15 cellular contexts compared by ENCODE assay signal in genomic region chr19:21439372-21439771, GRCh38. TPM values are rescaled to one million over a fixed set of nuclear protein-coding genes. Genes with fewer than 3 reads are reported as not detected.
DNase-seq lines count a peak whose midpoint lies in the region; ATAC-seq and TF ChIP-seq lines count a peak whose summit lies in the region.
"Had no signal": no experiment of that assay in that cellular context is flagged by ENCODE, and none has a peak within 500 bp of the region (broad histone marks: within the 10 kb centered on the region; RNA-seq: fewer than 3 reads in every experiment).

No MANE protein-coding gene starts in this region.

- H3K27me3 ChIP-seq in foreskin keratinocyte = no peaks in the 10 kb centered on the region

- H3K27ac Mint-ChIP-seq in progenitor cell of endocrine pancreas = peak overlapping the region; percentile 53
- H3K27ac Mint-ChIP-seq: naive thymus-derived CD8-positive, alpha-beta T cell had no signal

- DNase-seq in AML-193 (lab: John Stamatoyannopoulos, UW) (peak; percentile 80 to 84), OCI-M1 (lab: John Stamatoyannopoulos, UW) (peak; percentile 46), foreskin keratinocyte (peak; percentile 16 to 36), progenitor cell of endocrine pancreas (ENCODE audit: low spot score, unreplicated experiment) (no peak), nucleus accumbens (lab: John Stamatoyannopoulos, UW) (no peak), lower leg skin (ENCODE audit: low spot score in 2 of 2) (no peak), NCI-H1048 (lab: John Stamatoyannopoulos, UW) (no peak)
- DNase-seq: anterior cingulate cortex; effector CD8-positive, alpha-beta T cell; naive thymus-derived CD8-positive, alpha-beta T cell; NCI-H1092 treated with DMSO at 0.1 percent for 48 hours; NCI-H446 treated with DMSO at 0.1 percent for 48 hours had no signal

- WGBS in lower leg skin, 2 donors = 63 to 82% methylated on average over 3 of the region's 3 CpGs

- ATAC-seq in foreskin keratinocyte = no peak
- ATAC-seq in GM19463 (IDR thresholded peaks at IDR 0.05; ENCODE audit: unreplicated experiment) = no peak
- ATAC-seq: naive thymus-derived CD8-positive, alpha-beta T cell had no signal

- H3K27ac ChIP-seq in foreskin keratinocyte = no peak overlapping the region
- H3K27ac ChIP-seq: RWPE1 had no signal

- H3K4me3 ChIP-seq in lower leg skin (ENCODE audit: low read depth, poor library complexity, severe bottlenecking) = no peak overlapping the region
- H3K4me3 ChIP-seq: skin epidermis had no signal

- no peak for TF ChIP-seq CTCF in foreskin keratinocyte (conservative IDR thresholded peaks at IDR 0.05)
- no peak for TF ChIP-seq CTCF in progenitor cell of endocrine pancreas (IDR thresholded peaks at IDR 0.05; ENCODE audit: unreplicated experiment)
- no peak for TF ChIP-seq CTCF in lower leg skin (IDR thresholded peaks at IDR 0.05)

- intact Hi-C loops in lower leg skin (cut with DNase I; ENCODE audit: low total_unique reads) = no loop called here

- H3K27me3 Mint-ChIP-seq in progenitor cell of endocrine pancreas = no peaks in the 10 kb centered on the region
- H3K27me3 Mint-ChIP-seq: naive thymus-derived CD8-positive, alpha-beta T cell had no signal

- no peak overlapping the region for H3K4me3 Mint-ChIP-seq in progenitor cell of endocrine pancreas (ENCODE audit: low read depth)
- H3K4me3 Mint-ChIP-seq: naive thymus-derived CD8-positive, alpha-beta T cell had no signal

- peaks cover 22% of the 10 kb centered on the region for H3K4me1 Mint-ChIP-seq in progenitor cell of endocrine pancreas (ENCODE audit: low read depth)
- H3K4me1 Mint-ChIP-seq: naive thymus-derived CD8-positive, alpha-beta T cell had no signal

- peaks cover 21% of the 10 kb centered on the region for H3K36me3 Mint-ChIP-seq in progenitor cell of endocrine pancreas (ENCODE audit: insufficient read depth)

- H3K4me1 ChIP-seq in foreskin keratinocyte = no peaks in the 10 kb centered on the region

- no peak for TF ChIP-seq POLR2A in lower leg skin (IDR thresholded peaks at IDR 0.05)

- peaks cover 6% of the 10 kb centered on the region for H3K9me3 Mint-ChIP-seq in progenitor cell of endocrine pancreas (ENCODE audit: low read depth)

RNA-seq across cellular contexts. Expression of gene ZNF493, which starts 42.4 kb away (rescaled TPM):
- total RNA-seq in foreskin keratinocyte (3.2 and 3.6 TPM in 2 replicates), progenitor cell of endocrine pancreas (46.6 and 50.8 TPM in 2 replicates), lower leg skin (10 to 100 TPM in 3 of 4 donors, 1 to 10 TPM in 1; 7.8 to 25.5 (median 16.2) TPM)
- polyA plus RNA-seq in foreskin keratinocyte = 0.43 and 0.45 TPM in 2 replicates

Comparison
In these comparisons a context has a peak if more than half of its experiments do, and no peak if none do; other contexts are left out.
1. DNase-seq: peak in AML-193 (2 of 2), OCI-M1 (single experiment) and foreskin keratinocyte (2 of 2); none in progenitor cell of endocrine pancreas (single experiment), nucleus accumbens (0 of 56), lower leg skin (0 of 2) and NCI-H1048 (single experiment).